Comparison of ENCODE assay signal across 27 cellular contexts in genomic region chr1:45822644-45823043, GRCh38.
"Had no signal": no experiment of that assay in that cellular context is flagged by ENCODE, and none has a peak within 500 bp of the region (broad histone marks: within the 10 kb centered on the region; RNA-seq: fewer than 3 reads in every experiment).

No MANE protein-coding gene starts in this region.

- ATAC-seq: activated CD8-positive, alpha-beta T cell treated with anti-CD3 and anti-CD28 coated beads, Interleukin-2, amount 10 ng/mL, durations not matched to agents 7 days and 5 days; esophagus mucosa; left ventricle myocardium superior; psoas muscle had no signal

- H3K27ac ChIP-seq: adrenal gland, ascending aorta, brain microvascular endothelial cell, neutrophil, pancreas, psoas muscle, right atrium auricular region, tibial artery, WERI-Rb-1 had no signal

- H3K4me1 Mint-ChIP-seq: mesothelial cell of epicardium, nephron had no signal

- H3K4me3 Mint-ChIP-seq: activated CD8-positive, alpha-beta T cell treated with anti-CD3 and anti-CD28 coated beads, Interleukin-2, amount 10 ng/mL, durations not matched to agents 7 days and 5 days; activated naive CD8-positive, alpha-beta T cell; mesothelial cell of epicardium; nephron; stimulated activated naive CD8-positive, alpha-beta T cell treated with anti-CD3 and anti-CD28 coated beads, Interleukin-15, Interleukin-2, amounts not matched to agents 100 ng/mL and 50 ng/mL, for 24 hours had no signal

- H3K27ac Mint-ChIP-seq: activated CD8-positive, alpha-beta T cell treated with anti-CD3 and anti-CD28 coated beads, Interleukin-2, amount 10 ng/mL, durations not matched to agents 7 days and 5 days; activated naive CD8-positive, alpha-beta T cell; mesothelial cell of epicardium; stimulated activated naive CD8-positive, alpha-beta T cell treated with anti-CD3 and anti-CD28 coated beads, Interleukin-15, Interleukin-2, amounts not matched to agents 100 ng/mL and 50 ng/mL, for 24 hours had no signal

- H3K9me3 ChIP-seq: adrenal gland, neutrophil, pancreas had no signal

- H3K36me3 ChIP-seq: brain microvascular endothelial cell had no signal

- H3K27me3 ChIP-seq: adrenal gland, ascending aorta, brain microvascular endothelial cell, neutrophil, pancreas, right atrium auricular region, tibial artery had no signal

- H3K4me3 ChIP-seq: adrenal gland, ascending aorta, pancreas, psoas muscle, right atrium auricular region, tibial artery had no signal

- H3K27me3 Mint-ChIP-seq: activated naive CD8-positive, alpha-beta T cell; stimulated activated naive CD8-positive, alpha-beta T cell treated with anti-CD3 and anti-CD28 coated beads, Interleukin-15, Interleukin-2, amounts not matched to agents 100 ng/mL and 50 ng/mL, for 24 hours had no signal

- DNase-seq: activated CD4-positive, alpha-beta T cell treated with anti-CD3 and anti-CD28 coated beads for 1 hour; activated CD4-positive, alpha-beta T cell treated with anti-CD3 and anti-CD28 coated beads, Interleukin-2, amount 50 U/mL, for 1 hour; activated CD8-positive, alpha-beta T cell treated with anti-CD3 and anti-CD28 coated beads, Interleukin-2, amount 10 ng/mL, durations not matched to agents 7 days and 5 days; activated gamma-delta T cell treated with Interleukin-2 at 50 U/mL for 16 hours; adrenal gland; brain microvascular endothelial cell; caudate nucleus; effector memory CD4-positive, alpha-beta T cell; foreskin melanocyte; hypothalamus; left ventricle myocardium superior; mammary epithelial cell; pancreas; psoas muscle; stimulated activated CD4-positive, alpha-beta T cell treated with anti-CD3 and anti-CD28 coated beads, Interleukin-12 subunit alpha, Interleukin-12 subunit beta, amount 100 ng/mL, for 4 hours; stimulated activated CD4-positive, alpha-beta T cell treated with anti-CD3 and anti-CD28 coated beads, Interleukin-4, amount 100 ng/mL, for 4 hours; substantia nigra; tibial artery; WERI-Rb-1 had no signal

- H3K9me3 Mint-ChIP-seq: stimulated activated naive CD8-positive, alpha-beta T cell treated with anti-CD3 and anti-CD28 coated beads, Interleukin-15, Interleukin-2, amounts not matched to agents 100 ng/mL and 50 ng/mL, for 24 hours had no signal

- H3K4me1 ChIP-seq: adrenal gland, ascending aorta, pancreas, psoas muscle, right atrium auricular region, tibial artery had no signal
